ENCODE assay signal across 24 cellular contexts in genomic region chr1:193952778-193953374, GRCh38.
"Had no signal": no experiment of that assay in that cellular context is flagged by ENCODE, and none has a peak within 500 bp of the region (broad histone marks: within the 10 kb centered on the region; RNA-seq: fewer than 3 reads in every experiment).

No MANE protein-coding gene starts in this region.

- H3K4me2 ChIP-seq: KMS-11 had no signal

- H3K9me3 ChIP-seq: SJCRH30 had no signal

- ATAC-seq: activated T-cell treated with anti-CD3 and anti-CD28 coated beads, Interleukin-2, amount 50 U/mL, for 4 hours had no signal

- H3K9ac ChIP-seq: KMS-11 had no signal

- H3K36me3 ChIP-seq: adrenal gland, SJCRH30 had no signal

- H3K27ac ChIP-seq: adrenal gland, KMS-11, SJCRH30 had no signal

- DNase-seq: activated B cell treated with CpG ODN at 0.5 μM for 24 hours; activated CD4-positive, alpha-beta memory T cell treated with anti-CD3 and anti-CD28 coated beads for 36 hours; activated CD4-positive, alpha-beta T cell treated with anti-CD3 and anti-CD28 coated beads for 1 hour; activated CD4-positive, alpha-beta T cell treated with anti-CD3 and anti-CD28 coated beads, Interleukin-2, amount 10 ng/mL, durations not matched to agents 7 days and 5 days; activated CD8-positive, alpha-beta memory T cell treated with anti-CD3 and anti-CD28 coated beads for 24 hours; activated gamma-delta T cell; activated naive CD4-positive, alpha-beta T cell treated with anti-CD3 and anti-CD28 coated beads, Interleukin-2, amount 10 ng/mL, durations not matched to agents 7 days and 5 days; activated naive CD8-positive, alpha-beta T cell treated with anti-CD3 and anti-CD28 coated beads for 36 hours; activated T-cell treated with anti-CD3 and anti-CD28 coated beads, Interleukin-2, amount 50 U/mL, for 4 hours; adrenal gland; anterior cingulate cortex; MV-4-11; NCI-H1092 treated with DMSO at 0.1 percent for 48 hours; NCI-H1417 treated with DMSO at 0.1 percent for 48 hours; NCI-H1694; NCI-H2029; NCI-H2107; NCI-H2171 treated with DMSO at 0.1 percent for 48 hours; NCI-H226; NCI-H526; NCI-H774; SJCRH30; T1000 had no signal

- H3K4me3 ChIP-seq: adrenal gland, SJCRH30 had no signal

- H3K4me1 ChIP-seq: adrenal gland, SJCRH30 had no signal

- H3K27me3 ChIP-seq: adrenal gland, SJCRH30 had no signal
